8 cellular contexts compared by ENCODE assay signal in the genomic region with DNA sequence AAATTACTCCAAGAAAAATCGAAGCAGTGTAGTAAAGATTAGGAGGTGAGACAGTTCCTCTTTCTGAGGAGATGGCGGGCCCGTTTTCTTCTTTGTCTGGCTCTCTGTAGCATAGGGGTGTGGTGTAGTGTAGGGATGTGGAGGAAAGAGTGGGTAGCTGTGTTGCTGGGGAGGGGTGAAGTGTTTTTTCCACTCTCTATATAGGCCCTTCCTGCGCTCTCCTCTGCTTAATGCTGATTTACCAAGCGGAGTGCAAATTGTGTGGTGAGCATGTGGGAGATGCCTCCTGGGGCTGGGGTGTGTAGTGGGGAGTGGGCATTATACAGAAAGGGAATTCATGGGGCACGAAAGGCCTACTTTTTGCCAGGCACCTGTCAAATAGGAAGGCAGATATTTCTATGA.
A peak's percentile ranks its signal among the peaks of the same experiment; 100 is the strongest.
DNase-seq lines count a peak whose midpoint lies in the region; ATAC-seq and TF ChIP-seq lines count a peak whose summit lies in the region.

No MANE protein-coding gene starts in this region.

- POLR2A ChIA-PET in GM10248 (lab: Yijun Ruan, JAX): interaction anchor here (1.3 to 2.8 kb wide), 2 partner anchors 11 to 40 kb away, joined by 4 to 12 read pairs; no protein-coding TSS in a partner anchor
- POLR2A ChIA-PET in naive thymus-derived CD8-positive, alpha-beta T cell (lab: Charles Lee): interaction anchor here (0.7 to 8.5 kb wide), 22 partner anchors 8 to 455 kb away, joined by 3 to 123 read pairs (median 5); a partner anchor contains a TSS

- CTCF ChIA-PET in GM10248 (lab: Yijun Ruan, JAX): interaction anchor here (1.0 to 3.5 kb wide), 9 partner anchors 12 to 176 kb away, joined by 3 to 17 read pairs (median 4); no protein-coding TSS in a partner anchor

- peak; percentile 36 for ATAC-seq in HG02798 (IDR thresholded peaks at IDR 0.05; ENCODE audit: poor library complexity, unreplicated experiment)
- peak; percentile 34 to 50 for ATAC-seq in naive thymus-derived CD8-positive, alpha-beta T cell

- DNase-seq in GM10248 (ENCODE audit: extremely low spot score): peak; percentile 42
- DNase-seq in activated CD4-positive, alpha-beta T cell treated with anti-CD3 and anti-CD28 coated beads, Interleukin-2, amount 50 U/mL, for 4 hours: peak; percentile 57 to 60
- peak in 3 of 10 donors; percentile 57 to 70 (median 57) for DNase-seq in naive thymus-derived CD8-positive, alpha-beta T cell
- DNase-seq in hippocampal formation (lab: John Stamatoyannopoulos, UW): no peak
- no peak for DNase-seq in H4 (ENCODE audit: low spot score)
- DNase-seq in DMS153 (lab: John Stamatoyannopoulos, UW): no peak
- DNase-seq in LoVo (ENCODE audit: low spot score): no peak

- peak overlapping the region; percentile 85 to 95 (median 90) for H3K4me3 Mint-ChIP-seq in naive thymus-derived CD8-positive, alpha-beta T cell

- H3K27ac Mint-ChIP-seq in naive thymus-derived CD8-positive, alpha-beta T cell: peak overlapping the region; percentile 88 to 99 (median 94)

- TF ChIP-seq CTCF in GM10248 (IDR thresholded peaks at IDR 0.05; ENCODE audit: control extremely low read depth, extremely low read depth, low read depth, missing control alignments): no peak

- H3K36me3 Mint-ChIP-seq in naive thymus-derived CD8-positive, alpha-beta T cell: peaks cover 0 to 15% (median 10%) of the 10 kb centered on the region in 3 donors

- no peaks in the 10 kb centered on the region for H3K9me3 Mint-ChIP-seq in naive thymus-derived CD8-positive, alpha-beta T cell

- no peaks in the 10 kb centered on the region for H3K27me3 Mint-ChIP-seq in naive thymus-derived CD8-positive, alpha-beta T cell

- peaks cover 37 to 90% (median 69%) of the 10 kb centered on the region in 4 donors for H3K4me1 Mint-ChIP-seq in naive thymus-derived CD8-positive, alpha-beta T cell

Comparison
In these comparisons a context has a peak if more than half of its experiments do, and no peak if none do; other contexts are left out.
1. DNase-seq: peak in GM10248 (single experiment) and activated CD4-positive, alpha-beta T cell treated with anti-CD3 and anti-CD28 coated beads, Interleukin-2, amount 50 U/mL, for 4 hours (2 of 2); none in hippocampal formation (0 of 2), H4 (single experiment), DMS153 (single experiment) and LoVo (single experiment).